7 cellular contexts compared by ENCODE assay signal in genomic region chr20:32207626-32208498, GRCh38. TPM values are rescaled to one million over a fixed set of nuclear protein-coding genes. Genes with fewer than 3 reads are reported as not detected.
DNase-seq lines count a peak whose midpoint lies in the region; ATAC-seq lines count a peak whose summit lies in the region.

Gene PLAGL2, minus strand, starts transcription at chr20:32207743. Its CDS starts 5,565 bp downstream, at chr20:32202178.
Gene POFUT1, plus strand, starts transcription at chr20:32207880. Its CDS starts 62 bp downstream, at chr20:32207942.

- intact Hi-C loops in T-helper 2 cell treated with Interferon-gamma antibody and Interleukin-4, amounts not matched to agents 100 ng/mL and 5 ng/mL, for 36 hours (cut with micrococcal nuclease): loop anchor here (1.0 to 5.0 kb wide), 6 partner anchors 41 to 279 kb away; partner anchors contain the start of genes ASXL1, PDRG1 and TM9SF4

- peak; percentile 20 for DNase-seq in NCI-H1436 treated with DMSO at 0.1 percent for 48 hours (lab: John Stamatoyannopoulos, UW)
- peak in 57 of 58 donors; percentile 23 to 90 (median 80) for DNase-seq in anterior cingulate cortex (lab: John Stamatoyannopoulos, UW)
- peak; percentile 97 for DNase-seq in hepatic stellate cell (ENCODE audit: low spot score)
- peak; percentile 91 for DNase-seq in retina

- ATAC-seq in GM18502 (IDR thresholded peaks at IDR 0.05; ENCODE audit: poor library complexity, unreplicated experiment) (peak; percentile 91), HG02870 (IDR thresholded peaks at IDR 0.05; ENCODE audit: unreplicated experiment) (peak; percentile 83)

RNA-seq across cellular contexts. Expression of gene PLAGL2, which starts in this region (rescaled TPM):
- 30.3 and 30.9 TPM in 2 replicates for total RNA-seq in T-helper 2 cell treated with Interferon-gamma antibody and Interleukin-4, amounts not matched to agents 100 ng/mL and 5 ng/mL, for 36 hours

RNA-seq across cellular contexts. Expression of gene POFUT1, which starts in this region (rescaled TPM):
- 28.8 and 30.0 TPM in 2 replicates for total RNA-seq in T-helper 2 cell treated with Interferon-gamma antibody and Interleukin-4, amounts not matched to agents 100 ng/mL and 5 ng/mL, for 36 hours

Comparison
In these comparisons a context has a peak if more than half of its experiments do, and no peak if none do; other contexts are left out.
1. Peak in every context shown above with its lines: DNase-seq and ATAC-seq.
2. DNase-seq: peak in every context shown above with its lines; median percentile 97 in hepatic stellate cell; 91 in retina; 80 in anterior cingulate cortex; 20 in NCI-H1436 treated with DMSO at 0.1 percent for 48 hours.